In genomic region chr3:124318650-124319049, GRCh38 we compare ENCODE assay signal across 19 cellular contexts.
"Had no signal": no experiment of that assay in that cellular context is flagged by ENCODE, and none has a peak within 500 bp of the region (broad histone marks: within the 10 kb centered on the region; RNA-seq: fewer than 3 reads in every experiment).

No MANE protein-coding gene starts in this region.

- H3K27ac Mint-ChIP-seq: activated B cell treated with CpG ODN at 0.5 μM for 24 hours; activated CD4-positive, alpha-beta T cell treated with anti-CD3 and anti-CD28 coated beads for 36 hours; activated naive CD4-positive, alpha-beta T cell treated with anti-CD3 and anti-CD28 coated beads for 36 hours; activated naive CD8-positive, alpha-beta T cell treated with anti-CD3 and anti-CD28 coated beads, Interleukin-2, amount 10 ng/mL, durations not matched to agents 7 days and 5 days; activated T-cell treated with anti-CD3 and anti-CD28 coated beads, Interleukin-2, amount 50 U/mL, for 72 hours; natural killer cell treated with Interleukin-12 subunit alpha and Interleukin-12 subunit beta and Interleukin-15 and Interleukin-18, amount 100 ng/mL, for 72 hours; type B pancreatic cell had no signal

- H3K9me3 Mint-ChIP-seq: activated B cell treated with CpG ODN at 0.5 μM for 24 hours; activated naive CD4-positive, alpha-beta T cell treated with anti-CD3 and anti-CD28 coated beads for 36 hours; activated naive CD8-positive, alpha-beta T cell treated with anti-CD3 and anti-CD28 coated beads, Interleukin-2, amount 10 ng/mL, durations not matched to agents 7 days and 5 days; activated T-cell treated with anti-CD3 and anti-CD28 coated beads, Interleukin-2, amount 50 U/mL, for 72 hours; natural killer cell treated with Interleukin-12 subunit alpha and Interleukin-12 subunit beta and Interleukin-15 and Interleukin-18, amount 100 ng/mL, for 72 hours; type B pancreatic cell had no signal

- H3K27me3 Mint-ChIP-seq: activated B cell treated with CpG ODN at 0.5 μM for 24 hours, type B pancreatic cell had no signal

- H3K36me3 Mint-ChIP-seq: activated naive CD8-positive, alpha-beta T cell treated with anti-CD3 and anti-CD28 coated beads, Interleukin-2, amount 10 ng/mL, durations not matched to agents 7 days and 5 days; natural killer cell treated with Interleukin-12 subunit alpha and Interleukin-12 subunit beta and Interleukin-15 and Interleukin-18, amount 100 ng/mL, for 72 hours had no signal

- ATAC-seq: activated CD4-positive, alpha-beta T cell treated with anti-CD3 and anti-CD28 coated beads for 36 hours; activated T-cell treated with anti-CD3 and anti-CD28 coated beads, Interleukin-2, amount 50 U/mL, for 72 hours; heart left ventricle; left cardiac atrium; natural killer cell treated with Interleukin-12 subunit alpha and Interleukin-12 subunit beta and Interleukin-15 and Interleukin-18, amount 100 ng/mL, for 72 hours had no signal

- H3K4me3 Mint-ChIP-seq: activated B cell treated with CpG ODN at 0.5 μM for 24 hours; activated CD4-positive, alpha-beta T cell treated with anti-CD3 and anti-CD28 coated beads for 36 hours; activated naive CD4-positive, alpha-beta T cell treated with anti-CD3 and anti-CD28 coated beads for 36 hours; activated naive CD8-positive, alpha-beta T cell treated with anti-CD3 and anti-CD28 coated beads, Interleukin-2, amount 10 ng/mL, durations not matched to agents 7 days and 5 days; activated T-cell treated with anti-CD3 and anti-CD28 coated beads, Interleukin-2, amount 50 U/mL, for 72 hours; natural killer cell treated with Interleukin-12 subunit alpha and Interleukin-12 subunit beta and Interleukin-15 and Interleukin-18, amount 100 ng/mL, for 72 hours; type B pancreatic cell had no signal

- DNase-seq: activated B cell treated with CpG ODN at 0.5 μM for 24 hours; activated CD4-positive, alpha-beta T cell treated with anti-CD3 and anti-CD28 coated beads for 36 hours; activated CD4-positive, alpha-beta T cell treated with anti-CD3 and anti-CD28 coated beads, Interleukin-2, amount 50 U/mL, for 48 hours; activated effector memory CD4-positive, alpha-beta T cell treated with Interleukin-2 at 50 U/mL for 16 hours; activated naive CD4-positive, alpha-beta T cell treated with anti-CD3 and anti-CD28 coated beads for 36 hours; activated naive CD8-positive, alpha-beta T cell treated with anti-CD3 and anti-CD28 coated beads, Interleukin-2, amount 10 ng/mL, durations not matched to agents 7 days and 5 days; activated T-cell treated with anti-CD3 and anti-CD28 coated beads, Interleukin-2, amount 50 U/mL, for 72 hours; amniotic stem cell; colonic mucosa; heart left ventricle; islet precursor cell; left cardiac atrium; midbrain; ovary; spleen; stimulated activated CD4-positive, alpha-beta T cell treated with anti-CD3 and anti-CD28 coated beads, Interleukin-4, amount 100 ng/mL, for 1 hour; stimulated activated naive CD4-positive, alpha-beta T cell treated with Interleukin-2 at 50 U/mL for 16 hours had no signal

- H3K4me1 Mint-ChIP-seq: activated B cell treated with CpG ODN at 0.5 μM for 24 hours; activated CD4-positive, alpha-beta T cell treated with anti-CD3 and anti-CD28 coated beads for 36 hours; activated naive CD8-positive, alpha-beta T cell treated with anti-CD3 and anti-CD28 coated beads, Interleukin-2, amount 10 ng/mL, durations not matched to agents 7 days and 5 days had no signal
